8 cellular contexts compared by ENCODE assay signal in the genomic region with DNA sequence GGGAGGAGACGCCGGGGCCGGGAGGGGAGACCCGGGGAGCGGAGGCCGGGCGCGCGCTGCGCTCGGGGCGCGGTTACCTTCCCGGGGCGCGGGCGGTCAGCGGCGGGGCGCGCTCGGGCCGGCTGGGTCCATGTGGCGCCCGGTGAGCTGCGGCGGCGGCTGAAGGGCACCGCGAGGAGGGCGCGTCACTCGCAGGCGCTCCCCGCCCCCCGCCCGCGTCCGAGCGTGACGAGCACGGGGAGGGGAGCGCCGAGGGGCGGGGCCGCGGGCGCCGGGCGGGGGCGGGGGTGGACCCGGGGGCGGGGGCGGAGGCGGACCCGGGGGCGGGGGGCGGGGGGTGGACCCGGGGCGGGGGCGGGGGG. TPM values are rescaled to one million over a fixed set of nuclear protein-coding genes. Genes with fewer than 3 reads are reported as not detected.
DNase-seq lines count a peak whose midpoint lies in the region; ATAC-seq lines count a peak whose summit lies in the region.

A gene (minus strand): TSS at position 161 of the 362 bp plus-strand sequence. CDS start 1,607 bp downstream, outside the sequence.

- H3K9me3 Mint-ChIP-seq in stimulated activated naive B cell treated with anti-CD40 and anti-IgM and Interleukin-4, amounts not matched to agents 10 μg/mL and 1 μg/mL and 100 μg/mL, for 72 hours: no peaks in the 10 kb centered on the region

- H3K27me3 Mint-ChIP-seq in stimulated activated naive B cell treated with anti-CD40 and anti-IgM and Interleukin-4, amounts not matched to agents 10 μg/mL and 1 μg/mL and 100 μg/mL, for 72 hours: peaks cover 63 to 74% of the 10 kb centered on the region in 2 donors

- H3K4me3 Mint-ChIP-seq in stimulated activated naive B cell treated with anti-CD40 and anti-IgM and Interleukin-4, amounts not matched to agents 10 μg/mL and 1 μg/mL and 100 μg/mL, for 72 hours: peak within 1 kb of the TSS; percentile 54 to 61

- DNase-seq in cardiac septum (ENCODE audit: low spot score) (peak; percentile 54), left cardiac atrium (no peak), RPMI8226 (peak; percentile 30), right cardiac atrium (peak in 1 of 3 donors; percentile 67), DMS79 treated with DMSO at 0.1 percent for 48 hours (lab: John Stamatoyannopoulos, UW) (no peak), NOMO-1 (lab: John Stamatoyannopoulos, UW; ENCODE audit: unreplicated experiment in 2 of 2) (no peak), hepatic stellate cell (ENCODE audit: low spot score) (no peak)
- DNase-seq in stimulated activated naive B cell treated with anti-CD40 and anti-IgM and Interleukin-4, amounts not matched to agents 10 μg/mL and 1 μg/mL and 100 μg/mL, for 72 hours: no peak

- ATAC-seq in left cardiac atrium (no peak), right cardiac atrium (no peak)
- ATAC-seq in stimulated activated naive B cell treated with anti-CD40 and anti-IgM and Interleukin-4, amounts not matched to agents 10 μg/mL and 1 μg/mL and 100 μg/mL, for 72 hours (replicated peaks): peak; percentile 15 to 21

- H3K27me3 ChIP-seq in right cardiac atrium (ENCODE audit: control insufficient read depth, insufficient read depth): no peaks in the 10 kb centered on the region

- H3K27ac ChIP-seq in right cardiac atrium (ENCODE audit: low read length): no peak within 1 kb of the TSS

- H3K36me3 Mint-ChIP-seq in stimulated activated naive B cell treated with anti-CD40 and anti-IgM and Interleukin-4, amounts not matched to agents 10 μg/mL and 1 μg/mL and 100 μg/mL, for 72 hours: no peaks in the 10 kb centered on the region

- no peaks in the 10 kb centered on the region for H3K9me3 ChIP-seq in right cardiac atrium (ENCODE audit: control insufficient read depth, low read length)

- H3K27ac Mint-ChIP-seq in stimulated activated naive B cell treated with anti-CD40 and anti-IgM and Interleukin-4, amounts not matched to agents 10 μg/mL and 1 μg/mL and 100 μg/mL, for 72 hours: peak within 1 kb of the TSS; percentile 78

- H3K4me1 ChIP-seq in right cardiac atrium (ENCODE audit: control insufficient read depth, insufficient read depth, low read length): peaks cover 2% of the 10 kb centered on the region

- intact Hi-C loops in cardiac septum (cut with DNase I) (loop anchor here (5.0 kb wide), 1 partner anchor 44 kb away; no protein-coding TSS in a partner anchor), left cardiac atrium (cut with DNase I) (no loop called here), right cardiac atrium (cut with DNase I) (no loop called here)

- H3K4me1 Mint-ChIP-seq in stimulated activated naive B cell treated with anti-CD40 and anti-IgM and Interleukin-4, amounts not matched to agents 10 μg/mL and 1 μg/mL and 100 μg/mL, for 72 hours: peaks cover 2 to 8% of the 10 kb centered on the region in 2 donors

- peak within 1 kb of the TSS; percentile 62 for H3K4me3 ChIP-seq in right cardiac atrium (ENCODE audit: low read length)

- 1% methylated on average over 61 of the region's 61 CpGs for WGBS in right cardiac atrium

RNA-seq across cellular contexts. Expression of the gene that starts here (rescaled TPM):
- total RNA-seq in cardiac septum: 9.4 TPM
- total RNA-seq in left cardiac atrium: 1 to 10 TPM; 5.6 to 9.4 TPM
- total RNA-seq in right cardiac atrium: 1 to 10 TPM; 2.1 to 9.3 (median 4.5) TPM
- 7.2 TPM for polyA plus RNA-seq in right cardiac atrium

Comparison
In these comparisons a context has a peak if more than half of its experiments do, and no peak if none do; other contexts are left out.
1. DNase-seq: peak in cardiac septum (single experiment) and RPMI8226 (single experiment); none in left cardiac atrium (single experiment), stimulated activated naive B cell treated with anti-CD40 and anti-IgM and Interleukin-4, amounts not matched to agents 10 μg/mL and 1 μg/mL and 100 μg/mL, for 72 hours (single experiment), DMS79 treated with DMSO at 0.1 percent for 48 hours (single experiment), NOMO-1 (0 of 2) and hepatic stellate cell (single experiment).
2. ATAC-seq: peak in stimulated activated naive B cell treated with anti-CD40 and anti-IgM and Interleukin-4, amounts not matched to agents 10 μg/mL and 1 μg/mL and 100 μg/mL, for 72 hours (2 of 2); none in left cardiac atrium (0 of 2) and right cardiac atrium (0 of 2).